Comparison of ENCODE assay signal across 9 cellular contexts in genomic region chr12:65747338-65747737, GRCh38.
"Had no signal": no experiment of that assay in that cellular context is flagged by ENCODE, and none has a peak within 500 bp of the region (broad histone marks: within the 10 kb centered on the region; RNA-seq: fewer than 3 reads in every experiment).

No MANE protein-coding gene starts in this region.

- H3K4me3 Mint-ChIP-seq: HFFc6 had no signal

- H3K36me3 ChIP-seq: HAP-1 had no signal

- H3K4me1 ChIP-seq: HAP-1 had no signal

- H3K27ac Mint-ChIP-seq: HFFc6 had no signal

- H3K9me3 Mint-ChIP-seq: HFFc6 had no signal

- H3K4me3 ChIP-seq: GM23248, HAP-1, K562 had no signal

- H3K9me3 ChIP-seq: HAP-1 had no signal

- FAIRE-seq: K562 had no signal

- H3K27ac ChIP-seq: GM23248, HL-60 had no signal

- H3K9ac ChIP-seq: GM23248 had no signal

- H2AFZ ChIP-seq: GM23248 had no signal

- DNase-seq: GM23248, GOT3, H7, HFFc6, IMR-90 had no signal

- ATAC-seq: HCT116, K562 had no signal
